Comparison of ENCODE assay signal across 8 cellular contexts in the genomic region with DNA sequence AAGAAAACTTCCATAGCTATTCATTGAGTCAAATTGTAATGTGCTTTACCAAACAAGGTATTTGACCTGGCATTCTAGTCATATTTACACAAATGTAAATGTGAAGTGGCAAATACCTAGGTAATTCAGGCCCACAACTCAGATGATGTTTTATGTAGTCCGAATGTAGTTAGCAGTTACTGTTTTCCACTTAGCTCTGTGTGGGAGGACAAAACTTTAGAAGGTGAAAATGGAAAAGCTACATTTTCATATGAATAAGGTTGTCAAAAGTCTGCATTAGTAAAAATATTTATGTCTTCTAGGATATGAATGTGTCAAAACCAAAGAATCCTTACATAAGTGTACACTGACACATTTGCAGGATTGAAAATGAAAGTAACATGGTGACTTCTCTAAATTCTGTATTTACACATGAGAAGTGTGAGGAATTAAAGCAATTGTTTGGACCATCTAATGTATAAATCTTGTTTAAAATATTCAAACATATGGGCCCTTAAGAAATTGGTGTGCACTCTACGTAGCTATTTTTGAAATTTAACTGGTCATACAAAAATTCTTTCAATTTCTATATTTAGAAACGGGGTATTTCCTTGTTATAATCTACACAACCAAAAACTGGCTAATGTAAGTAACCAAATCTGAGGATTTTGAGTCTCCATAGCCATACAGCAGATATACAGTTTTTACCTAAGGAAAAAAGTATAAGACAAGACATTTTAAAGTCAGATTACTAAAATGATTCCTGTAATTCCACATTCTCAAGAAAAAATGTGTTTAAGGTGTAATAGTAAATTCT. TPM values are rescaled to one million over a fixed set of nuclear protein-coding genes. Genes with fewer than 3 reads are reported as not detected.
DNase-seq lines count a peak whose midpoint lies in the region; ATAC-seq, FAIRE-seq and TF ChIP-seq lines count a peak whose summit lies in the region.

No MANE protein-coding gene starts in this region.

- ATAC-seq in effector memory CD8-positive, alpha-beta T cell (replicated peaks) = no peak
- no peak for ATAC-seq in pancreas
- ATAC-seq in HG03565 (IDR thresholded peaks at IDR 0.05; ENCODE audit: unreplicated experiment) = no peak
- no peak for ATAC-seq in GM19452 (IDR thresholded peaks at IDR 0.05; ENCODE audit: unreplicated experiment)
- no peak for ATAC-seq in GM18873 (IDR thresholded peaks at IDR 0.05; ENCODE audit: low FRiP score, unreplicated experiment)

- H3K4me3 ChIP-seq in AG04449 (ENCODE audit: low read depth, low read length) (peak overlapping the region; percentile 25), pancreas (peak overlapping the region in 2 of 4 donors; percentile 69 to 71)

- H3K4me3 Mint-ChIP-seq in effector memory CD8-positive, alpha-beta T cell = peak overlapping the region; percentile 95 to 99

- no peaks in the 10 kb centered on the region for H3K9me3 Mint-ChIP-seq in effector memory CD8-positive, alpha-beta T cell

- no peaks in the 10 kb centered on the region for H3K27me3 ChIP-seq in pancreas

- POLR2A ChIA-PET in AG04449 (lab: Yijun Ruan, JAX) = interaction anchor here (0.6 kb wide), 2 partner anchors 82 to 287 kb away, joined by 3 to 5 read pairs; no protein-coding TSS in a partner anchor

- H3K4me1 Mint-ChIP-seq in effector memory CD8-positive, alpha-beta T cell (ENCODE audit: low read depth in 2 of 2) = peaks cover 28 to 45% of the 10 kb centered on the region in 2 donors

- 25 to 34% methylated on average over 3 of the region's 3 CpGs for WGBS in pancreas, 2 donors

- H3K27ac ChIP-seq in pancreas = peak overlapping the region in 2 of 4 donors; percentile 99 to 100

- TF ChIP-seq CTCF in AG04449 (IDR thresholded peaks at IDR 0.05; ENCODE audit: insufficient read depth, low read length, missing control alignments) (no peak), GM20000 (IDR thresholded peaks at IDR 0.05; ENCODE audit: extremely low read depth, missing control alignments) (no peak), pancreas (IDR thresholded peaks at IDR 0.05) (no peak)

- intact Hi-C loops in pancreas (cut with DNase I) = no loop called here

- H3K9me3 ChIP-seq in pancreas = no peaks in the 10 kb centered on the region

- FAIRE-seq in pancreas (lab: Jason Lieb, UNC) = peak; percentile 39

- H3K4me1 ChIP-seq in pancreas = peaks cover 10 to 36% (median 21%) of the 10 kb centered on the region in 3 donors

- no peaks in the 10 kb centered on the region for H3K27me3 Mint-ChIP-seq in effector memory CD8-positive, alpha-beta T cell

- CTCF ChIA-PET in AG04449 (lab: Yijun Ruan, JAX) = interaction anchor here (0.6 to 2.9 kb wide), 4 partner anchors 8 to 391 kb away, joined by 3 to 26 read pairs (median 4); no protein-coding TSS in a partner anchor

- H3K36me3 ChIP-seq in pancreas = peaks cover 0 to 9% (median 4%) of the 10 kb centered on the region in 3 donors

- H3K27ac Mint-ChIP-seq in effector memory CD8-positive, alpha-beta T cell = peak overlapping the region; percentile 97 to 99

- DNase-seq in AG04449 (ENCODE audit: low read depth, low spot score) = no peak
- peak; percentile 42 for DNase-seq in GM20000 (ENCODE audit: low spot score)
- DNase-seq in RPMI8226 = peak; percentile 35
- DNase-seq in effector memory CD8-positive, alpha-beta T cell = no peak
- DNase-seq in pancreas = no peak

- peaks cover 86% of the 10 kb centered on the region for H3K36me3 Mint-ChIP-seq in effector memory CD8-positive, alpha-beta T cell (ENCODE audit: insufficient read depth)

RNA-seq across cellular contexts. Expression of a gene that starts 5.4 kb away (rescaled TPM):
- 10 to 100 TPM; 12.8 to 23.7 (median 16.9) TPM for total RNA-seq in pancreas
- 10 to 100 TPM; 12.1 to 19.1 TPM for polyA plus RNA-seq in pancreas

RNA-seq across cellular contexts. Expression of a gene that starts 26.6 kb away (rescaled TPM):
- total RNA-seq in pancreas = under 1 TPM in 4 of 6 donors, not detected in 2; 0.16 to 0.58 (median 0.26) TPM
- polyA plus RNA-seq in pancreas = under 1 TPM; 0.27 to 0.82 TPM

Comparison
In these comparisons a context has a peak if more than half of its experiments do, and no peak if none do; other contexts are left out.
1. DNase-seq: peak in GM20000 (single experiment) and RPMI8226 (single experiment); none in AG04449 (single experiment), effector memory CD8-positive, alpha-beta T cell (0 of 3) and pancreas (0 of 6).